In the genomic region with DNA sequence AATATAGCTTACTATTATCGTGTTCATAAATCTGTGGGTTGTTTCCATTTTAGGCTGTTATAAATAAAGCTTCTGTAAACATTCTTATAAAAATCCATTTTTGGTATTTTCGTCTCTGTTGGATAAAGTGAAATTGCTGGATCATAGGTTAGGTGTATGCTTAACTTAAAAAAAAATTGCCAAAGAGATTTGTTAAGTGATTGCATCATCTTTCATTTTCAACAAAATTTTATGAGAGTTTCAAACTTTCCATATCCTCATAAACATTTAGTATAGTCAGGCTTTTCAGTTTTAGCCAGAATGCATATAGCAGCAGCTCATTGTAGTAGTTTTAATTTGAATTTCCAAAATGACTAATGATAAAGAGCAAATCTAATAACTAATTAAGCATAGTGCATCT, we compare ENCODE assay signal across 8 cellular contexts.
"Had no signal": no experiment of that assay in that cellular context is flagged by ENCODE, and none has a peak within 500 bp of the region (broad histone marks: within the 10 kb centered on the region; RNA-seq: fewer than 3 reads in every experiment).

No MANE protein-coding gene starts in this region.

- ATAC-seq: GM12878 had no signal

- DNase-seq: GDM1, GF-D8 had no signal

- FAIRE-seq: G401.6, GM12878, GM12891, GM12892, GM18507, GM19239 had no signal

- H3K4me3 ChIP-seq: GM12878 had no signal
